30 cellular contexts compared by ENCODE assay signal in the genomic region with DNA sequence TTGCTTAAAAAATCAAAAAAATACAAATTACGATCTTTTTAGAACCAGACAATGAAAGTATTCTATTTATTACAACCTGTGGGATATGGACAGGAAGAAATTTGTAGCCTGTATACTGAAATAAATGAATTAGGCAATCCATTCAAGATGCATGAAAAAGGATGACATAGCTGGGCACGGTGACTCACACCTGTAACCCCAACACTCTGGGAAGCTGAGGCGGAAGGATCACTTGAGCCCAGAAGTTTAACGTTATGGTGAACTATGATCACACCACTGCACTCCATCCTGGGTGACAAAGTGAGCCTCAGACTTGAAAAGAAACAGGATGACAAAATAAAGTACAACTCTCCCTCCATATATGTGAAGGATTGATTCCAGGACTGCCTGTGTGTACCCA.
DNase-seq lines count a peak whose midpoint lies in the region; ATAC-seq, FAIRE-seq and TF ChIP-seq lines count a peak whose summit lies in the region.
"Had no signal": no experiment of that assay in that cellular context is flagged by ENCODE, and none has a peak within 500 bp of the region (broad histone marks: within the 10 kb centered on the region; RNA-seq: fewer than 3 reads in every experiment).

No MANE protein-coding gene starts in this region.

- FAIRE-seq in A204.1 (lab: Jason Lieb, UNC) (peak; percentile 9), GM12892 (lab: Jason Lieb, UNC) (peak; percentile 62), GM12878 (lab: Jason Lieb, UNC) (peak; percentile 88)
- FAIRE-seq: small intestine had no signal

- no peak overlapping the region for H3K9ac ChIP-seq in GM12878 (ENCODE audit: control insufficient read depth, insufficient read depth, low read length)

- H3K36me3 ChIP-seq in GM12878 (ENCODE audit: control insufficient read depth in 2 of 2, insufficient read depth in 2 of 2, low read length in 1 of 2) (no peaks in the 10 kb centered on the region), MG63 (peaks cover 14% of the 10 kb centered on the region), aorta (ENCODE audit: control insufficient read depth in 1 of 2, insufficient read depth in 2 of 2, low read length in 1 of 2) (no peaks in the 10 kb centered on the region)
- H3K36me3 ChIP-seq: BE2C, colonic mucosa had no signal

- H3K4me3 ChIP-seq in GM12878 (no peak overlapping the region), MG63 (no peak overlapping the region), aorta (ENCODE audit: low read length in 2 of 2) (no peak overlapping the region)
- H3K4me3 ChIP-seq: colonic mucosa, GM23338, SK-N-MC had no signal

- in situ Hi-C loops in GM12878 (cut with MboI), result no loop called here

- intact Hi-C loops in GM12878 (cut with micrococcal nuclease; ENCODE audit: unreplicated experiment), result no loop called here
- intact Hi-C loops in aorta (cut with DNase I), result no loop called here

- H3K27ac ChIP-seq in GM12878 (ENCODE audit: control insufficient read depth, insufficient read depth) (no peak overlapping the region), aorta (ENCODE audit: low read depth in 1 of 2, low read length in 2 of 2) (no peak overlapping the region)
- H3K27ac ChIP-seq: colonic mucosa, SK-N-MC had no signal

- H3K27me3 ChIP-seq in GM12878 (replicated peaks in 1 of 2; ENCODE audit: control insufficient read depth in 2 of 2, insufficient read depth in 2 of 2, low read length in 1 of 2), result peaks cover 0 to 1% of the 10 kb centered on the region in 2 experiments; a peak in 2 of 4 replicates
- no peaks in the 10 kb centered on the region for H3K27me3 ChIP-seq in MG63
- H3K27me3 ChIP-seq in aorta (ENCODE audit: control insufficient read depth in 1 of 2, insufficient read depth in 2 of 2, low read length in 1 of 2), result no peaks in the 10 kb centered on the region
- H3K27me3 ChIP-seq: BE2C, colonic mucosa had no signal

- no peak for TF ChIP-seq RAD21 in GM12878 (IDR thresholded peaks at IDR 0.05; ENCODE audit: insufficient read depth, low read depth, low read length)

- ATAC-seq in GM12878 (no peak), aorta (ENCODE audit: low FRiP score) (no peak), HG03520 (IDR thresholded peaks at IDR 0.05; ENCODE audit: unreplicated experiment) (no peak)
- ATAC-seq: effector memory CD8-positive, alpha-beta T cell; GM23338; natural killer cell; stimulated activated naive CD8-positive, alpha-beta T cell treated with anti-CD3 and anti-CD28 coated beads, Interleukin-15, amount 100 ng/mL, for 72 hours had no signal

- H3K4me1 ChIP-seq in GM12878 (ENCODE audit: control insufficient read depth, insufficient read depth, low read length) (peaks cover 4% of the 10 kb centered on the region), aorta (ENCODE audit: control insufficient read depth in 1 of 2, insufficient read depth in 2 of 2, low read length in 2 of 2) (peaks cover 0 to 2% of the 10 kb centered on the region in 2 donors)
- H3K4me1 ChIP-seq: BE2C, colonic mucosa had no signal

- no peaks in the 10 kb centered on the region for H4K20me1 ChIP-seq in GM12878 (ENCODE audit: control insufficient read depth, insufficient read depth)

- SMC1A ChIA-PET in GM12878 (lab: Charles Lee; ENCODE audit: uncharacterized antibody, unreplicated experiment), result interaction anchor here (0.7 kb wide), 1 partner anchor 75 kb away, joined by 3 read pairs; no protein-coding TSS in a partner anchor

- TF ChIP-seq POLR2A in GM12892 (IDR thresholded peaks at IDR 0.05; ENCODE audit: low read depth, low read length) (no peak), GM12878 (IDR thresholded peaks at IDR 0.05; ENCODE audit: low read depth, low read length) (no peak)

- DNase-seq in GM12892 (ENCODE audit: insufficient read length), result no peak
- DNase-seq in M059J (ENCODE audit: low read depth), result peak; percentile 76
- no peak for DNase-seq in GM12878 (ENCODE audit: low read depth, low spot score)
- DNase-seq in MG63, result no peak
- DNase-seq in SW480 (ENCODE audit: low spot score), result no peak
- DNase-seq in aorta, result no peak
- DNase-seq: activated T-cell treated with anti-CD3 and anti-CD28 coated beads, Interleukin-2, amount 50 U/mL, for 24 hours; BE2C; CD8-positive, alpha-beta memory T cell; colonic mucosa; DMS153; effector memory CD8-positive, alpha-beta T cell; foreskin fibroblast; GDM1; head of caudate nucleus; KBM-7; MV-4-11; natural killer cell; NCI-H146; NCI-H446 treated with DMSO at 0.1 percent for 48 hours; NCI-H82; small intestine; stimulated activated CD4-positive, alpha-beta T cell treated with anti-CD3 and anti-CD28 coated beads, Interleukin-1b, Interleukin-23, amount 100 ng/mL, for 48 hours; stimulated activated CD8-positive, alpha-beta memory T cell treated with anti-CD3 and anti-CD28 coated beads, Interleukin-4, amount 100 ng/mL, for 48 hours; stimulated activated naive CD8-positive, alpha-beta T cell treated with anti-CD3 and anti-CD28 coated beads, Interleukin-15, amount 100 ng/mL, for 72 hours; T-helper 2 cell had no signal

- no TSS peak for BruUV-seq in GM12878 (replicated peaks; lab: Mats Ljungman, UMichigan)

- H2AFZ ChIP-seq in GM12878 (ENCODE audit: control insufficient read depth, low read depth, low read length), result no peak overlapping the region
- H2AFZ ChIP-seq: GM23338 had no signal

- POLR2A ChIA-PET in GM12878 (lab: Charles Lee), result no interaction called here

- CTCF ChIA-PET in GM12878 (lab: Yijun Ruan, JAX), result no interaction called here

- no peak overlapping the region for H3K4me2 ChIP-seq in GM12878 (ENCODE audit: control insufficient read depth, insufficient read depth)
- H3K4me2 ChIP-seq: GM23338 had no signal

- H3K9me3 ChIP-seq in GM12878 (replicated peaks; ENCODE audit: control insufficient read depth, insufficient read depth, low read length) (peaks cover 2% of the 10 kb centered on the region; the same call in 2 of the 3 replicates), MG63 (no peaks in the 10 kb centered on the region; the same call in 1 of the 2 replicates), aorta (ENCODE audit: control insufficient read depth, low read length) (no peaks in the 10 kb centered on the region)
- H3K9me3 ChIP-seq: BE2C, colonic mucosa had no signal

- TF ChIP-seq EP300 in GM12878 (IDR thresholded peaks at IDR 0.05; ENCODE audit: borderline replicate concordance in 1 of 2, control insufficient read depth in 1 of 2, low read depth in 2 of 2, low read length in 2 of 2), result no peak

- TF ChIP-seq CTCF in GM12878 (IDR thresholded peaks at IDR 0.05 in 2 of 3, conservative IDR thresholded peaks at IDR 0.05 in 1 of 3; ENCODE audit: control insufficient read depth in 2 of 3, extremely low read depth in 1 of 3, insufficient read depth in 1 of 3, low read depth in 3 of 3, low read length in 3 of 3), result no peak

- no peaks in the 10 kb centered on the region for H3K79me2 ChIP-seq in GM12878 (ENCODE audit: control insufficient read depth, insufficient read depth, low read length)

- RAD21 ChIA-PET in GM12878 (lab: Charles Lee; ENCODE audit: unreplicated experiment), result no interaction called here

- WGBS in GM12878 (ENCODE audit: insufficient coverage, insufficient replicate concordance, low lambda C conversion rate, missing lambda C conversion rate), result 18% methylated on average over 4 of the region's 4 CpGs
- WGBS in aorta, 2 donors, result 88 to 93% methylated on average over 4 of the region's 4 CpGs

TF ChIP-seq in GM12878, 131 proteins besides CTCF, POLR2A, EP300 and RAD21:
- TF ChIP-seq ZBED1 (IDR thresholded peaks at IDR 0.05; ENCODE audit: borderline replicate concordance) (no peak), POU2F2 (IDR thresholded peaks at IDR 0.05; ENCODE audit: borderline replicate concordance, low read depth, low read length) (0 out of 3 replicates have a peak, but pooled peaks have one; percentile 26)
TF ChIP-seq in GM12878: peak in this region for 1.
